ENCODE assay signal across 8 cellular contexts in the genomic region with DNA sequence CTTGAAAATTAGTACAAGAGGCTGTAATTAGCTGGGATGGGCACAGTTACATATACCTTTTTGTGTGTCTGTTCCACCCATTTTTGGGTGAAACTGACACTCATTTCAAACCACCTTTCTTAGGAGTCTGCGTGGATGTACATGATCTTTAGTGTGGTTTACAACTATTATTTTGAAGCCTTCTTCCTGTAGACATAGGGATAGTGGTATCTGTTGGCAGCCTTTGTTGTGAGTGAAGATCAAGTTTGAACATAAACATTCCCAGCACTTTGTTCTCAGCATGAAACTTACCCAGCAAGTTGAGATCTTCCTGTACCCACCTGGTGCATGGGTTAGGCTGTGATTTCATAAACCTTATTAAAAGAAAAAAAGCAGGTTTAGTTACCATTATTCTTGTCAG. TPM values are rescaled to one million over a fixed set of nuclear protein-coding genes. Genes with fewer than 3 reads are reported as not detected.
DNase-seq lines count a peak whose midpoint lies in the region; ATAC-seq and TF ChIP-seq lines count a peak whose summit lies in the region.

No MANE protein-coding gene starts in this region.

- no peaks in the 10 kb centered on the region for H3K36me3 Mint-ChIP-seq in natural killer cell

- H3K4me1 Mint-ChIP-seq in natural killer cell, result peaks cover 23 to 27% of the 10 kb centered on the region in 2 donors

- peaks cover 0 to 33% (median 23%) of the 10 kb centered on the region in 11 experiments; a peak in 17 of 22 replicates for H3K36me3 ChIP-seq in BLaER1 treated with 17β-estradiol and CSF1 and Interleukin-3, amounts not matched to agents 10 nM and 100 nM
- no peaks in the 10 kb centered on the region for H3K36me3 ChIP-seq in MM.1S (replicated peaks; ENCODE audit: insufficient read depth, low read length)

- H4K20me1 ChIP-seq in BLaER1 treated with 17β-estradiol and CSF1 and Interleukin-3, amounts not matched to agents 10 nM and 100 nM, result peaks cover 7 to 66% (median 47%) of the 10 kb centered on the region in 11 experiments; a peak in 18 of 22 replicates
- no peaks in the 10 kb centered on the region for H4K20me1 ChIP-seq in MM.1S (ENCODE audit: insufficient read depth, low read length)

- peaks cover 53 to 67% (median 62%) of the 10 kb centered on the region in 10 experiments for H3K4me1 ChIP-seq in BLaER1 treated with 17β-estradiol and CSF1 and Interleukin-3, amounts not matched to agents 10 nM and 100 nM
- peaks cover 12% of the 10 kb centered on the region for H3K4me1 ChIP-seq in MM.1S (ENCODE audit: low read length)

- H3K9me3 Mint-ChIP-seq in natural killer cell, result no peaks in the 10 kb centered on the region

- intact Hi-C loops in natural killer cell (cut with micrococcal nuclease), result loop anchor here (5.0 kb wide), 1 partner anchor 74 kb away; a partner anchor contains a TSS

- H3K79me2 ChIP-seq in MM.1S (ENCODE audit: low read length), result peaks cover 67% of the 10 kb centered on the region

- H3K27me3 ChIP-seq in BLaER1 treated with 17β-estradiol and CSF1 and Interleukin-3, amounts not matched to agents 10 nM and 100 nM, result no peaks in the 10 kb centered on the region
- H3K27me3 ChIP-seq in MM.1S (replicated peaks; ENCODE audit: insufficient read depth, low read length), result no peaks in the 10 kb centered on the region

- no peaks in the 10 kb centered on the region for H3K27me3 Mint-ChIP-seq in natural killer cell (ENCODE audit: low read depth in 2 of 2)

- DNase-seq in MM.1S, result no peak
- peak; percentile 22 for DNase-seq in dermis blood vessel endothelial cell
- DNase-seq in natural killer cell, result no peak
- no peak for DNase-seq in NCI-H1436 treated with DMSO at 0.1 percent for 48 hours (lab: John Stamatoyannopoulos, UW)
- no peak for DNase-seq in NCI-H2171 treated with DMSO at 0.1 percent for 48 hours (lab: John Stamatoyannopoulos, UW)
- no peak for DNase-seq in stimulated activated CD4-positive, alpha-beta T cell treated with anti-CD3 and anti-CD28 coated beads, Interleukin-2, amount 100 ng/mL, for 24 hours
- no peak for DNase-seq in NCI-H2029 treated with DMSO at 0.1 percent for 48 hours (lab: John Stamatoyannopoulos, UW)

- H3K9me2 ChIP-seq in MM.1S (replicated peaks; ENCODE audit: insufficient read depth, low read length), result no peaks in the 10 kb centered on the region

- H3F3A ChIP-seq in MM.1S (ENCODE audit: insufficient read depth, low read length), result peaks cover 12% of the 10 kb centered on the region

- peak overlapping the region; percentile 93 to 100 (median 99); a peak in 19 of 20 replicates for H3K4me3 ChIP-seq in BLaER1 treated with 17β-estradiol and CSF1 and Interleukin-3, amounts not matched to agents 10 nM and 100 nM
- peak overlapping the region; percentile 74; the same call in 1 of the 2 replicates for H3K4me3 ChIP-seq in MM.1S (ENCODE audit: low read length)

- peak overlapping the region; percentile 36 to 98 (median 96); a peak in 20 of 22 replicates for H3K9ac ChIP-seq in BLaER1 treated with 17β-estradiol and CSF1 and Interleukin-3, amounts not matched to agents 10 nM and 100 nM
- no peak overlapping the region for H3K9ac ChIP-seq in MM.1S (ENCODE audit: low read length)

- H3K4me3 Mint-ChIP-seq in natural killer cell, result peak overlapping the region; percentile 29

- ATAC-seq in natural killer cell, result no peak

- peak overlapping the region; percentile 78 to 98 (median 95) for H3K4me2 ChIP-seq in BLaER1 treated with 17β-estradiol and CSF1 and Interleukin-3, amounts not matched to agents 10 nM and 100 nM
- H3K4me2 ChIP-seq in MM.1S (ENCODE audit: low read depth, low read length), result peak overlapping the region; percentile 29; the same call in 1 of the 2 replicates

- H2AFZ ChIP-seq in MM.1S (ENCODE audit: low read length), result no peak overlapping the region

- H3K27ac ChIP-seq in BLaER1 treated with 17β-estradiol and CSF1 and Interleukin-3, amounts not matched to agents 10 nM and 100 nM, result peak overlapping the region in 9 of 11 experiments; percentile 24 to 97 (median 94); a peak in 10 of 22 replicates
- H3K27ac ChIP-seq in MM.1S (ENCODE audit: low read length), result no peak overlapping the region

- TF ChIP-seq CTCF in MM.1S (IDR thresholded peaks at IDR 0.05; ENCODE audit: low read length) (no peak), natural killer cell (IDR thresholded peaks at IDR 0.05) (no peak)

- H3K9me3 ChIP-seq in BLaER1 treated with 17β-estradiol and CSF1 and Interleukin-3, amounts not matched to agents 10 nM and 100 nM (replicated peaks in 1 of 11), result no peaks in the 10 kb centered on the region
- no peaks in the 10 kb centered on the region for H3K9me3 ChIP-seq in MM.1S (replicated peaks; ENCODE audit: insufficient read depth, low read length)

- H3K27ac Mint-ChIP-seq in natural killer cell, result no peak overlapping the region

RNA-seq across cellular contexts. Expression of a gene that starts 2.0 kb away (rescaled TPM):
- 7.5 and 15.5 TPM in 2 replicates for total RNA-seq in dermis blood vessel endothelial cell
- 1 to 10 TPM; 7.6 to 9.7 (median 8.3) TPM for total RNA-seq in natural killer cell

RNA-seq across cellular contexts. Expression of a gene that starts 56.4 kb away (rescaled TPM):
- total RNA-seq in dermis blood vessel endothelial cell, result 38.3 and 49.8 TPM in 2 replicates
- total RNA-seq in natural killer cell, result 100 to 1,000 TPM; 195 to 227 (median 213) TPM
